ENCODE assay signal across 8 cellular contexts in genomic region chr17:74442670-74443515, GRCh38. TPM values are rescaled to one million over a fixed set of nuclear protein-coding genes. Genes with fewer than 3 reads are reported as not detected.
DNase-seq lines count a peak whose midpoint lies in the region; ATAC-seq and TF ChIP-seq lines count a peak whose summit lies in the region.

No MANE protein-coding gene starts in this region.

- intact Hi-C loops in activated CD4-positive, alpha-beta T cell treated with anti-CD3 and anti-CD28 coated beads, Interleukin-2, amount 10 ng/mL, durations not matched to agents 24 days and 14 days (cut with micrococcal nuclease) = no loop called here
- intact Hi-C loops in Panc1 (cut with micrococcal nuclease; ENCODE audit: unreplicated experiment) = no loop called here

- no peak overlapping the region for H3K27ac Mint-ChIP-seq in activated CD4-positive, alpha-beta T cell treated with anti-CD3 and anti-CD28 coated beads, Interleukin-2, amount 10 ng/mL, durations not matched to agents 24 days and 14 days
- H3K27ac Mint-ChIP-seq in naive B cell = peak overlapping the region in 5 of 6 donors; percentile 28 to 89 (median 80)

- no peak overlapping the region for H3K27ac ChIP-seq in Panc1 (ENCODE audit: low read length)
- H3K27ac ChIP-seq in esophagus (ENCODE audit: low read depth in 2 of 2, low read length in 1 of 2) = peak overlapping the region; percentile 58 to 73

- H3K9me3 Mint-ChIP-seq in activated CD4-positive, alpha-beta T cell treated with anti-CD3 and anti-CD28 coated beads, Interleukin-2, amount 10 ng/mL, durations not matched to agents 24 days and 14 days = peaks cover 3% of the 10 kb centered on the region
- peaks cover 4 to 26% (median 23%) of the 10 kb centered on the region in 7 donors for H3K9me3 Mint-ChIP-seq in naive B cell

- WGBS in esophagus, 2 donors = 10 to 13% methylated on average over 28 of the region's 28 CpGs

- no peak for TF ChIP-seq CTCF in Panc1 (IDR thresholded peaks at IDR 0.05)

- H3K27me3 ChIP-seq in Panc1 (ENCODE audit: control insufficient read depth, insufficient read depth, low read length) (no peaks in the 10 kb centered on the region), esophagus (ENCODE audit: control insufficient read depth in 1 of 2, insufficient read depth in 2 of 2, low read length in 2 of 2) (no peaks in the 10 kb centered on the region)

- H3K4me1 ChIP-seq in Panc1 (ENCODE audit: control insufficient read depth, insufficient read depth, low read length) (peaks cover 22% of the 10 kb centered on the region), esophagus (ENCODE audit: control insufficient read depth in 2 of 2, insufficient read depth in 2 of 2, low read length in 1 of 2) (peaks cover 0 to 12% of the 10 kb centered on the region in 2 donors)

- H3K36me3 Mint-ChIP-seq in activated CD4-positive, alpha-beta T cell treated with anti-CD3 and anti-CD28 coated beads, Interleukin-2, amount 10 ng/mL, durations not matched to agents 24 days and 14 days (ENCODE audit: low read depth) = peaks cover 2% of the 10 kb centered on the region
- H3K36me3 Mint-ChIP-seq in naive B cell = peaks cover 4 to 14% of the 10 kb centered on the region in 2 donors

- no peaks in the 10 kb centered on the region for H3K9me3 ChIP-seq in Panc1 (ENCODE audit: control insufficient read depth, insufficient read depth, low read depth, low read length)
- no peaks in the 10 kb centered on the region for H3K9me3 ChIP-seq in esophagus (ENCODE audit: control insufficient read depth in 2 of 2, insufficient read depth in 1 of 2, low read depth in 1 of 2, low read length in 1 of 2)

- H3K27me3 Mint-ChIP-seq in activated CD4-positive, alpha-beta T cell treated with anti-CD3 and anti-CD28 coated beads, Interleukin-2, amount 10 ng/mL, durations not matched to agents 24 days and 14 days = peaks cover 15% of the 10 kb centered on the region
- H3K27me3 Mint-ChIP-seq in naive B cell = peaks cover 0 to 27% (median 7%) of the 10 kb centered on the region in 3 donors

- H3K4me3 ChIP-seq in Panc1 (ENCODE audit: low read depth in 2 of 2, low read length in 2 of 2) (peak overlapping the region in 1 of 2 experiments; percentile 45; a peak in 2 of 4 replicates), esophagus (ENCODE audit: low read depth in 1 of 2, low read length in 2 of 2) (peak overlapping the region in 1 of 2 donors; percentile 5)

- H3K4me1 Mint-ChIP-seq in activated CD4-positive, alpha-beta T cell treated with anti-CD3 and anti-CD28 coated beads, Interleukin-2, amount 10 ng/mL, durations not matched to agents 24 days and 14 days = peaks cover 5% of the 10 kb centered on the region
- H3K4me1 Mint-ChIP-seq in naive B cell = peaks cover 4 to 28% (median 25%) of the 10 kb centered on the region in 3 donors

- peak; percentile 51 for ATAC-seq in HG03280 (IDR thresholded peaks at IDR 0.05; ENCODE audit: unreplicated experiment)
- peak; percentile 69 for ATAC-seq in Panc1
- ATAC-seq in naive B cell (ENCODE audit: low read depth in 2 of 2) = peak; percentile 88 to 91

- CTCF ChIA-PET in Panc1 (lab: Charles Lee) = interaction anchor here (2.5 kb wide), 1 partner anchor 64 kb away, joined by 11 read pairs; no protein-coding TSS in a partner anchor

- in situ Hi-C loops in Panc1 (cut with HindIII; ENCODE audit: low pct_unique_long_range_greater_than_20kb, low sequenced_read_pairs) = no loop called here

- BruUV-seq in Panc1 (replicated peaks; lab: Mats Ljungman, UMichigan) = no TSS peak

- H3K36me3 ChIP-seq in Panc1 (ENCODE audit: control insufficient read depth, insufficient read depth, low read length) = no peaks in the 10 kb centered on the region
- H3K36me3 ChIP-seq in esophagus (ENCODE audit: control insufficient read depth in 2 of 2, insufficient read depth in 2 of 2, low read length in 1 of 2) = peaks cover 0 to 5% of the 10 kb centered on the region in 2 donors

- POLR2A ChIA-PET in Panc1 (lab: Charles Lee) = interaction anchor here (1.0 kb wide), 1 partner anchor 13 kb away, joined by 4 read pairs; no protein-coding TSS in a partner anchor

- no peak overlapping the region for H3K4me3 Mint-ChIP-seq in activated CD4-positive, alpha-beta T cell treated with anti-CD3 and anti-CD28 coated beads, Interleukin-2, amount 10 ng/mL, durations not matched to agents 24 days and 14 days
- peak overlapping the region; percentile 56 to 90 (median 72) for H3K4me3 Mint-ChIP-seq in naive B cell

- DNase-seq in activated CD4-positive, alpha-beta T cell treated with anti-CD3 and anti-CD28 coated beads, Interleukin-2, amount 10 ng/mL, durations not matched to agents 24 days and 14 days = peak; percentile 67
- DNase-seq in activated CD4-positive, alpha-beta T cell treated with anti-CD3 and anti-CD28 coated beads for 4 hours = no peak
- DNase-seq in Panc1 (ENCODE audit: low read depth, low spot score) (no peak), naive B cell (peak; percentile 55), GM03348 (ENCODE audit: low spot score) (no peak)
- DNase-seq in activated CD8-positive, alpha-beta memory T cell treated with anti-CD3 and anti-CD28 coated beads, Interleukin-2, amount 50 U/mL, for 4 hours = no peak

RNA-seq across cellular contexts. Expression of gene GPRC5C, which starts 11.0 kb away (rescaled TPM):
- total RNA-seq in activated CD4-positive, alpha-beta T cell treated with anti-CD3 and anti-CD28 coated beads, Interleukin-2, amount 10 ng/mL, durations not matched to agents 24 days and 14 days = 0.42 and 0.54 TPM in 2 replicates
- 57.1 TPM for total RNA-seq in Panc1 (2021; ENCODE audit: unreplicated experiment)
- 49.5 TPM for polyA plus RNA-seq in Panc1 (2012; ENCODE audit: insufficient read length)
- polyA plus RNA-seq in esophagus (1 to 10 TPM; 6.7 to 8.8 TPM), naive B cell (ENCODE audit: low read depth in 6 of 6) (under 1 TPM in 2 of 6 donors, not detected in 4; 0.20 to 0.48 TPM)

RNA-seq across cellular contexts. Expression of gene CD300A, which starts 23.5 kb away (rescaled TPM):
- 14.9 and 15.3 TPM in 2 replicates for total RNA-seq in activated CD4-positive, alpha-beta T cell treated with anti-CD3 and anti-CD28 coated beads, Interleukin-2, amount 10 ng/mL, durations not matched to agents 24 days and 14 days
- total RNA-seq in Panc1 (2021; ENCODE audit: unreplicated experiment) = 0.21 TPM
- polyA plus RNA-seq in Panc1 (2012; ENCODE audit: insufficient read length) = not detected
- polyA plus RNA-seq in esophagus = 1 to 10 TPM; 1.3 to 1.6 TPM
- 1 to 10 TPM in 5 of 6 donors, not detected in 1; 1.2 to 2.3 (median 1.6) TPM for polyA plus RNA-seq in naive B cell (ENCODE audit: low read depth in 6 of 6)

Comparison
In these comparisons a context has a peak if more than half of its experiments do, and no peak if none do; other contexts are left out.
1. DNase-seq: peak in activated CD4-positive, alpha-beta T cell treated with anti-CD3 and anti-CD28 coated beads, Interleukin-2, amount 10 ng/mL, durations not matched to agents 24 days and 14 days (single experiment) and naive B cell (single experiment); none in activated CD4-positive, alpha-beta T cell treated with anti-CD3 and anti-CD28 coated beads for 4 hours (0 of 2), Panc1 (single experiment), activated CD8-positive, alpha-beta memory T cell treated with anti-CD3 and anti-CD28 coated beads, Interleukin-2, amount 50 U/mL, for 4 hours (single experiment) and GM03348 (single experiment).
2. RNA of gene GPRC5C, which starts 11.0 kb away (total RNA-seq): 57.1 TPM in Panc1 (single experiment); 0.42 to 0.54 TPM in activated CD4-positive, alpha-beta T cell treated with anti-CD3 and anti-CD28 coated beads, Interleukin-2, amount 10 ng/mL, durations not matched to agents 24 days and 14 days; every median in the first group is over 10 times any median in the second.
3. RNA of gene CD300A, which starts 23.5 kb away (total RNA-seq): 14.9 to 15.3 TPM in activated CD4-positive, alpha-beta T cell treated with anti-CD3 and anti-CD28 coated beads, Interleukin-2, amount 10 ng/mL, durations not matched to agents 24 days and 14 days; 0.21 TPM in Panc1 (single experiment); every median in the first group is over 10 times any median in the second.
4. Peak in every context shown above with its lines, with median percentiles within 50 percentile points of each other: ATAC-seq.